In the genomic region with DNA sequence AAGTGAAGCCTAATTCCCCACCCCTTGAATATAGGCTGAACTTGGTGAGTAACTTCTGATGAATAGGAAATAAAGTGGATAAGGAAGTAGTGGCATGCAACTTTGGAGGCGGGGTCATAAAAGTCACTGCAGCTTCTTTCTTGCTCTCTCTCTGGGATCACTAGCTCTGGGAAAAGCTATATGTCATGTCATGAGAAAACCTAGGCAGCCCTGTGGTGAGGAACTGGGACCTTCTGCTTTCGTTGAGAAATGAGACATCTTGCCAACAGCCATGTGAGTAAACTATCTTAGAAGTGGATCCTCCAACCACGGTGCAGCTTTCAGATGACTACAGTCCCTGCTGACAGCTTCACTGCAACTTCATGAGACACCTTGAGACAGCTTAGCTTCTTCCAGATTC, we compare ENCODE assay signal across 12 cellular contexts. TPM values are rescaled to one million over a fixed set of nuclear protein-coding genes. Genes with fewer than 3 reads are reported as not detected.
DNase-seq lines count a peak whose midpoint lies in the region; ATAC-seq, FAIRE-seq and TF ChIP-seq lines count a peak whose summit lies in the region.
"Had no signal": no experiment of that assay in that cellular context is flagged by ENCODE, and none has a peak within 500 bp of the region (broad histone marks: within the 10 kb centered on the region; RNA-seq: fewer than 3 reads in every experiment).

No MANE protein-coding gene starts in this region.

- peaks cover 16% of the 10 kb centered on the region for H3K4me1 Mint-ChIP-seq in HFFc6 (ENCODE audit: low read depth)

- H3K27ac ChIP-seq in gastroesophageal sphincter (no peak overlapping the region), OCI-LY7 (ENCODE audit: low read depth, low read length, poor library complexity, severe bottlenecking) (no peak overlapping the region)
- H3K27ac ChIP-seq: HL-60 had no signal

- no peaks in the 10 kb centered on the region for H3K27me3 ChIP-seq in gastroesophageal sphincter

- TF ChIP-seq EP300 in gastroesophageal sphincter (IDR thresholded peaks at IDR 0.05), result no peak

- H3K9me2 ChIP-seq in OCI-LY7 (ENCODE audit: insufficient read depth, low read length), result no peaks in the 10 kb centered on the region

- ATAC-seq in gastroesophageal sphincter, result peak; percentile 16
- no peak for ATAC-seq in GM18873 (IDR thresholded peaks at IDR 0.05; ENCODE audit: low FRiP score, unreplicated experiment)

- POLR2A ChIA-PET in OCI-LY7 (lab: Charles Lee), result interaction anchor here (0.6 to 0.8 kb wide), 2 partner anchors 67 to 1823 kb away, joined by 3 to 4 read pairs; no protein-coding TSS in a partner anchor

- H3K9me3 ChIP-seq in gastroesophageal sphincter (no peaks in the 10 kb centered on the region), OCI-LY7 (ENCODE audit: low read length) (no peaks in the 10 kb centered on the region)

- H3K4me3 ChIP-seq in gastroesophageal sphincter (no peak overlapping the region), OCI-LY7 (ENCODE audit: low read depth, low read length, poor library complexity, severe bottlenecking) (no peak overlapping the region)

- no peak overlapping the region for H2AFZ ChIP-seq in OCI-LY7 (ENCODE audit: low read length)

- peak overlapping the region; percentile 86 for H3K27ac Mint-ChIP-seq in HFFc6
- H3K27ac Mint-ChIP-seq: activated T-helper 1 cell treated with anti-CD3 and anti-CD28 coated beads, Interleukin-12 subunit alpha, Interleukin-12 subunit beta, Interleukin-2, Interleukin-4 antibody, amounts not matched to agents 30 ng/mL and 10 ng/mL and 1 ng/mL, durations not matched to agents 14 hours and 24 hours and 36 hours; dendritic cell treated with granulocyte-macrophage colony-stimulating factor and Interleukin-4, amounts not matched to agents 40 ng/mL and 50 ng/mL, for 4 days had no signal

- no peaks in the 10 kb centered on the region for H3K79me2 ChIP-seq in OCI-LY7 (ENCODE audit: insufficient read depth, low read depth, low read length)

- WGBS in gastroesophageal sphincter (ENCODE audit: low coverage in 1 of 2), 2 donors, result 48 to 58% methylated on average over 3 of the region's 3 CpGs

- BruUV-seq in OCI-LY7 (replicated peaks; lab: Mats Ljungman, UMichigan), result no TSS peak

- H3K4me2 ChIP-seq in OCI-LY7 (ENCODE audit: low read length), result no peak overlapping the region

- DNase-seq in EH (ENCODE audit: low read depth), result peak; percentile 69
- peak; percentile 85 for DNase-seq in HFFc6
- peak; percentile 33 for DNase-seq in RCC 7860 (ENCODE audit: low spot score)
- no peak for DNase-seq in T-helper 2 cell
- no peak for DNase-seq in OCI-M2 (lab: John Stamatoyannopoulos, UW; ENCODE audit: unreplicated experiment)
- no peak for DNase-seq in OCI-LY7 (ENCODE audit: low spot score)
- DNase-seq: occipital lobe had no signal

- H3K36me3 ChIP-seq in gastroesophageal sphincter (peaks cover 0 to 28% of the 10 kb centered on the region in 2 donors), OCI-LY7 (ENCODE audit: insufficient read depth, low read length) (peaks cover 52% of the 10 kb centered on the region)

- intact Hi-C loops in OCI-LY7 (cut with micrococcal nuclease; ENCODE audit: unreplicated experiment), result no loop called here

- peak overlapping the region; percentile 87 for H3K4me3 Mint-ChIP-seq in HFFc6
- H3K4me3 Mint-ChIP-seq: activated T-helper 1 cell treated with anti-CD3 and anti-CD28 coated beads, Interleukin-12 subunit alpha, Interleukin-12 subunit beta, Interleukin-2, Interleukin-4 antibody, amounts not matched to agents 30 ng/mL and 10 ng/mL and 1 ng/mL, durations not matched to agents 14 hours and 24 hours and 36 hours; dendritic cell treated with granulocyte-macrophage colony-stimulating factor and Interleukin-4, amounts not matched to agents 40 ng/mL and 50 ng/mL, for 4 days had no signal

- H3K9me3 Mint-ChIP-seq in HFFc6, result no peaks in the 10 kb centered on the region
- H3K9me3 Mint-ChIP-seq: activated T-helper 1 cell treated with anti-CD3 and anti-CD28 coated beads, Interleukin-12 subunit alpha, Interleukin-12 subunit beta, Interleukin-2, Interleukin-4 antibody, amounts not matched to agents 30 ng/mL and 10 ng/mL and 1 ng/mL, durations not matched to agents 14 hours and 24 hours and 36 hours; dendritic cell treated with granulocyte-macrophage colony-stimulating factor and Interleukin-4, amounts not matched to agents 40 ng/mL and 50 ng/mL, for 4 days had no signal

- no peak for TF ChIP-seq CTCF in HFFc6 (IDR thresholded peaks at IDR 0.05)
- no peak for TF ChIP-seq CTCF in gastroesophageal sphincter (IDR thresholded peaks at IDR 0.05)
- TF ChIP-seq CTCF in OCI-LY7 (conservative IDR thresholded peaks at IDR 0.05; ENCODE audit: low read length), result no peak

- no peaks in the 10 kb centered on the region; the same call in 1 of the 2 replicates for H4K20me1 ChIP-seq in OCI-LY7 (ENCODE audit: insufficient read depth, low read length)

- H3K36me3 Mint-ChIP-seq in HFFc6 (ENCODE audit: low read depth), result peaks cover 8% of the 10 kb centered on the region; the same call in 1 of the 2 replicates

- H3K27me3 Mint-ChIP-seq in HFFc6 (ENCODE audit: insufficient read depth), result no peaks in the 10 kb centered on the region
- H3K27me3 Mint-ChIP-seq: dendritic cell treated with granulocyte-macrophage colony-stimulating factor and Interleukin-4, amounts not matched to agents 40 ng/mL and 50 ng/mL, for 4 days had no signal

- no peak for FAIRE-seq in RCC 7860 (lab: Jason Lieb, UNC)

- CTCF ChIA-PET in OCI-LY7 (lab: Charles Lee; ENCODE audit: unreplicated experiment), result no interaction called here

- H3K4me1 ChIP-seq in gastroesophageal sphincter, result no peaks in the 10 kb centered on the region
- H3K4me1 ChIP-seq in OCI-LY7 (ENCODE audit: insufficient read depth, low read length, poor library complexity, severe bottlenecking), result no peaks in the 10 kb centered on the region

- no peak for TF ChIP-seq POLR2A in gastroesophageal sphincter (IDR thresholded peaks at IDR 0.05)

RNA-seq across cellular contexts. Expression of a gene that starts 15.7 kb away (rescaled TPM):
- 1 to 10 TPM in 5 of 6 experiments, under 1 TPM in 1; 0.85 to 2.0 (median 1.7) TPM for total RNA-seq in HFFc6 (2021; fragmentation: NEBNext Ultra II Directional; extraction: Animal tissue kit (Norgen Biotek cat#: 25700))
- total RNA-seq in gastroesophageal sphincter (1 to 10 TPM; 2.1 to 4.0 (median 3.5) TPM), OCI-LY7 (2022) (not detected in 2 replicates)
- total RNA-seq in OCI-LY7 (2014; rRNA removed; shearing (Covaris generic)), result not detected in 2 replicates
- total RNA-seq: activated T-helper 1 cell treated with anti-CD3 and anti-CD28 coated beads, Interleukin-12 subunit alpha, Interleukin-12 subunit beta, Interleukin-2, Interleukin-4 antibody, amounts not matched to agents 30 ng/mL and 10 ng/mL and 1 ng/mL, durations not matched to agents 14 hours and 24 hours and 36 hours had no signal

RNA-seq across cellular contexts. Expression of a gene that starts 15.8 kb away (rescaled TPM):
- under 1 TPM in 1 of 6 experiments, not detected in 5; 0.06 TPM for total RNA-seq in HFFc6 (2021; fragmentation: NEBNext Ultra II Directional; extraction: Animal tissue kit (Norgen Biotek cat#: 25700))
- total RNA-seq in gastroesophageal sphincter (not detected), OCI-LY7 (2022) (6.2 and 6.4 TPM in 2 replicates)
- total RNA-seq in OCI-LY7 (2014; rRNA removed; shearing (Covaris generic)), result 3.8 and 6.4 TPM in 2 replicates

Comparison
In these comparisons a context has a peak if more than half of its experiments do, and no peak if none do; other contexts are left out.
1. DNase-seq: peak in EH (single experiment), HFFc6 (single experiment) and RCC 7860 (single experiment); none in T-helper 2 cell (0 of 5), OCI-M2 (single experiment) and OCI-LY7 (single experiment).
2. RNA of a gene that starts 15.8 kb away (total RNA-seq): 3.8 to 6.4 TPM in OCI-LY7; 0.06 TPM in HFFc6 and not detected in gastroesophageal sphincter; every median in the first group is over 4 times any median in the second.